30 cellular contexts compared by ENCODE assay signal in the genomic region with DNA sequence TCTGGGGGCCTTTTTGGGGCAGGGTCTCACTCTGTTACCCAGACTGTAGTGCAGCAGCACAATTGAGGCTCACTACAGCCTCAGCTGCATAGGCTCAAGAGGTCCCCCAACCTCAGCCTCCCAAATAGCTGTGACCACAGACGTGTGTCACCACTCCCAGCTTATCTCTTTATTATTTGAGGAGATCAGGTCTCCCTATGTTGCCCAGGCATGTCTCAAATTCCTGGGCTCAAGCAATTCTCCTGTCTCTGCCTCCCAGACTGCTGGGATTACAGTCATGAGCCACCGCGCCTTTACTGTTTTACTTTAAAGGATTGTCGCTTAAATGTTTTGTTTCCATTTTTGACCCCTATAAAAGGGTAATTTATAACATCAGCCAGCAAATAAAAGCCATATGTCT.
"Had no signal": no experiment of that assay in that cellular context is flagged by ENCODE, and none has a peak within 500 bp of the region (broad histone marks: within the 10 kb centered on the region; RNA-seq: fewer than 3 reads in every experiment).

No MANE protein-coding gene starts in this region.

- H3K27ac ChIP-seq: left lung, lower lobe of right lung, pancreas, prostate gland, skin epidermis, stomach, testis, thyroid gland, transverse colon, upper lobe of right lung had no signal

- FAIRE-seq: keratinocyte, pancreas, urothelium cell line had no signal

- H3K36me3 ChIP-seq: left lung, lower lobe of right lung, pancreas, prostate gland, stomach, thyroid gland, transverse colon, upper lobe of right lung had no signal

- H3K27ac Mint-ChIP-seq: naive thymus-derived CD8-positive, alpha-beta T cell; nephron; stimulated activated naive B cell treated with anti-CD40 and anti-IgM and Interleukin-4, amounts not matched to agents 10 μg/mL and 1 μg/mL and 100 μg/mL, for 72 hours had no signal

- H3K36me3 Mint-ChIP-seq: naive thymus-derived CD8-positive, alpha-beta T cell; stimulated activated naive B cell treated with anti-CD40 and anti-IgM and Interleukin-4, amounts not matched to agents 10 μg/mL and 1 μg/mL and 100 μg/mL, for 72 hours had no signal

- H3K4me1 Mint-ChIP-seq: nephron; neural crest cell; stimulated activated naive B cell treated with anti-CD40 and anti-IgM and Interleukin-4, amounts not matched to agents 10 μg/mL and 1 μg/mL and 100 μg/mL, for 72 hours had no signal

- H3K27me3 ChIP-seq: left lung, pancreas, stomach, testis, thyroid gland, transverse colon, upper lobe of right lung had no signal

- H3K4me3 Mint-ChIP-seq: naive thymus-derived CD8-positive, alpha-beta T cell; nephron; neural crest cell; stimulated activated naive B cell treated with anti-CD40 and anti-IgM and Interleukin-4, amounts not matched to agents 10 μg/mL and 1 μg/mL and 100 μg/mL, for 72 hours had no signal

- H3K4me3 ChIP-seq: left lung, lower lobe of right lung, pancreas, prostate gland, skin epidermis, stomach, testis, thyroid gland, transverse colon, upper lobe of right lung had no signal

- DNase-seq: hippocampal formation; kidney glomerular epithelial cell; left cardiac atrium; left lung; lower lobe of right lung; mammary epithelial cell; mesenchymal stem cell; naive thymus-derived CD8-positive, alpha-beta T cell; nucleus accumbens; pancreas; posterior cingulate gyrus; retina; right cardiac atrium; stimulated activated CD4-positive, alpha-beta T cell treated with anti-CD3 and anti-CD28 coated beads, Interleukin-12 subunit alpha, Interleukin-12 subunit beta, amount 100 ng/mL, for 4 hours; stimulated activated CD4-positive, alpha-beta T cell treated with anti-CD3 and anti-CD28 coated beads, Interleukin-15, amount 100 ng/mL, for 24 hours; stimulated activated CD4-positive, alpha-beta T cell treated with anti-CD3 and anti-CD28 coated beads, Interleukin-2, amount 100 ng/mL, for 24 hours; stimulated activated CD4-positive, alpha-beta T cell treated with anti-CD3 and anti-CD28 coated beads, Interleukin-4, amount 100 ng/mL, for 1 hour; stimulated activated naive B cell treated with anti-CD40 and anti-IgM and Interleukin-4, amounts not matched to agents 10 μg/mL and 1 μg/mL and 100 μg/mL, for 72 hours; stimulated activated naive CD8-positive, alpha-beta T cell treated with anti-CD3 and anti-CD28 coated beads, Interleukin-15, Interleukin-2, amounts not matched to agents 100 U/mL and 50 U/mL, for 24 hours; stomach; testis; thyroid gland; transverse colon; upper lobe of right lung had no signal
